18 cellular contexts compared by ENCODE assay signal in the genomic region with DNA sequence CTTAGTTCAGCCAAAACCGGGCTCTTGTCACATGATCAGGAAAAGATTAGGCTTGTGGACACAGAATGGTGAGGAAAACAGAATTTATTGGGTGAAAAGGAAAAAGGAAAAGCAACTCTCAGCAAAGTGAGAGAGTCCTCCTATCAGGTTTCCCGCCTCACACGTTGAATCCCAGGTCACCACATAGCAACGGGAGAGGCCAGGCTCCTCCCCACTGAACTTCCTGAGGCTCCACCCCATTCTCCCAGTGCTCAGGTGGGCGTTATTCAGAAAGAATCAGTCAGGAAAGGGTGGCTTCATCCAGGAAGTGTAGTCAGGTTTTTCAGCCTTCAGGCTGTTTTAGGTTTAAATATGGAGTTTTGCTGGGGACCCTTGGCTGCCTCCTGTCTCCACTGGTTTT.
DNase-seq lines count a peak whose midpoint lies in the region; ATAC-seq and TF ChIP-seq lines count a peak whose summit lies in the region.
"Had no signal": no experiment of that assay in that cellular context is flagged by ENCODE, and none has a peak within 500 bp of the region (broad histone marks: within the 10 kb centered on the region; RNA-seq: fewer than 3 reads in every experiment).

No MANE protein-coding gene starts in this region.

- H3K36me3 Mint-ChIP-seq in endodermal cell (ENCODE audit: low read depth) = no peaks in the 10 kb centered on the region
- no peaks in the 10 kb centered on the region for H3K36me3 Mint-ChIP-seq in activated T-helper 2 cell treated with anti-CD3 and anti-CD28 coated beads, Interferon-gamma antibody, Interleukin-2, Interleukin-4, amounts not matched to agents 10 μg/mL and 5 μg/mL and 100 μg/mL, durations not matched to agents 14 hours and 24 hours and 36 hours (ENCODE audit: low read depth)
- H3K36me3 Mint-ChIP-seq: activated naive CD8-positive, alpha-beta T cell treated with anti-CD3 and anti-CD28 coated beads for 36 hours had no signal

- no peaks in the 10 kb centered on the region for H3K79me2 ChIP-seq in ACC112 (ENCODE audit: control insufficient read depth, insufficient read depth, low read length, unreplicated experiment)

- H3K27me3 ChIP-seq in ACC112 (ENCODE audit: insufficient read depth, low read length) (peaks cover 25% of the 10 kb centered on the region), endodermal cell (ENCODE audit: control insufficient read depth, insufficient read depth, low read length, poor library complexity, severe bottlenecking) (no peaks in the 10 kb centered on the region), muscle layer of duodenum (ENCODE audit: low read depth, low read length) (no peaks in the 10 kb centered on the region)
- H3K27me3 ChIP-seq: SJSA1 had no signal

- no peaks in the 10 kb centered on the region for H3K9me3 Mint-ChIP-seq in endodermal cell
- no peaks in the 10 kb centered on the region for H3K9me3 Mint-ChIP-seq in activated T-helper 2 cell treated with anti-CD3 and anti-CD28 coated beads, Interferon-gamma antibody, Interleukin-2, Interleukin-4, amounts not matched to agents 10 μg/mL and 5 μg/mL and 100 μg/mL, durations not matched to agents 14 hours and 24 hours and 36 hours
- H3K9me3 Mint-ChIP-seq: activated naive CD8-positive, alpha-beta T cell treated with anti-CD3 and anti-CD28 coated beads for 36 hours had no signal

- H3K27ac ChIP-seq in ACC112 (ENCODE audit: low read depth, low read length) = no peak overlapping the region
- no peak overlapping the region for H3K27ac ChIP-seq in endodermal cell (ENCODE audit: low read depth, low read length)
- peak overlapping the region; percentile 52 for H3K27ac ChIP-seq in muscle layer of duodenum (ENCODE audit: low read length)
- H3K27ac ChIP-seq: psoas muscle, SJSA1 had no signal

- 71 to 73% methylated on average over 5 of the region's 5 CpGs for WGBS in endodermal cell (ENCODE audit: insufficient coverage in 1 of 2, insufficient read length in 1 of 2), 2 experiments

- no peak overlapping the region for H3K9ac ChIP-seq in endodermal cell (ENCODE audit: extremely low read depth, low read length, poor library complexity, severe bottlenecking)

- no peaks in the 10 kb centered on the region for H3K4me1 Mint-ChIP-seq in endodermal cell
- no peaks in the 10 kb centered on the region for H3K4me1 Mint-ChIP-seq in activated T-helper 2 cell treated with anti-CD3 and anti-CD28 coated beads, Interferon-gamma antibody, Interleukin-2, Interleukin-4, amounts not matched to agents 10 μg/mL and 5 μg/mL and 100 μg/mL, durations not matched to agents 14 hours and 24 hours and 36 hours (ENCODE audit: low read depth)
- H3K4me1 Mint-ChIP-seq: activated naive CD8-positive, alpha-beta T cell treated with anti-CD3 and anti-CD28 coated beads for 36 hours had no signal

- H3K9me3 ChIP-seq in endodermal cell (ENCODE audit: control insufficient read depth, low read length) (no peaks in the 10 kb centered on the region), muscle layer of duodenum (ENCODE audit: control insufficient read depth in 1 of 2, low read length in 2 of 2) (no peaks in the 10 kb centered on the region)
- H3K9me3 ChIP-seq: psoas muscle, SJSA1 had no signal

- TF ChIP-seq EP300 in Ishikawa (IDR thresholded peaks at IDR 0.05; ENCODE audit: borderline replicate concordance) = no peak

- TF ChIP-seq CTCF in endodermal cell (conservative IDR thresholded peaks at IDR 0.05) = no peak

- H3K4me3 Mint-ChIP-seq in endodermal cell = no peak overlapping the region
- H3K4me3 Mint-ChIP-seq in activated T-helper 2 cell treated with anti-CD3 and anti-CD28 coated beads, Interferon-gamma antibody, Interleukin-2, Interleukin-4, amounts not matched to agents 10 μg/mL and 5 μg/mL and 100 μg/mL, durations not matched to agents 14 hours and 24 hours and 36 hours (ENCODE audit: low read depth) = no peak overlapping the region
- H3K4me3 Mint-ChIP-seq: activated naive CD8-positive, alpha-beta T cell treated with anti-CD3 and anti-CD28 coated beads for 36 hours had no signal

- H3K36me3 ChIP-seq in ACC112 (ENCODE audit: insufficient read depth, low read length) (no peaks in the 10 kb centered on the region), endodermal cell (ENCODE audit: control insufficient read depth, insufficient read depth, low read length) (no peaks in the 10 kb centered on the region), muscle layer of duodenum (ENCODE audit: control insufficient read depth in 1 of 2, insufficient read depth in 2 of 2, low read length in 2 of 2) (no peaks in the 10 kb centered on the region)
- H3K36me3 ChIP-seq: SJSA1 had no signal

- H3K4me3 ChIP-seq in ACC112 (ENCODE audit: low read depth, low read length) = no peak overlapping the region
- no peak overlapping the region for H3K4me3 ChIP-seq in endodermal cell (ENCODE audit: low read length)
- H3K4me3 ChIP-seq in muscle layer of duodenum (ENCODE audit: low read depth in 1 of 2, low read length in 2 of 2) = no peak overlapping the region
- H3K4me3 ChIP-seq: psoas muscle, SJSA1 had no signal

- H3K27ac Mint-ChIP-seq in endodermal cell = no peak overlapping the region
- H3K27ac Mint-ChIP-seq in activated T-helper 2 cell treated with anti-CD3 and anti-CD28 coated beads, Interferon-gamma antibody, Interleukin-2, Interleukin-4, amounts not matched to agents 10 μg/mL and 5 μg/mL and 100 μg/mL, durations not matched to agents 14 hours and 24 hours and 36 hours = no peak overlapping the region
- H3K27ac Mint-ChIP-seq: activated naive CD8-positive, alpha-beta T cell treated with anti-CD3 and anti-CD28 coated beads for 36 hours had no signal

- H2AFZ ChIP-seq in ACC112 (ENCODE audit: low read length, unreplicated experiment) = peak overlapping the region; percentile 50

- DNase-seq in endodermal cell (peak; percentile 77), HK-2 (ENCODE audit: unreplicated experiment) (no peak)
- DNase-seq in activated T-helper 2 cell treated with anti-CD3 and anti-CD28 coated beads, Interferon-gamma antibody, Interleukin-2, Interleukin-4, amounts not matched to agents 10 μg/mL and 5 μg/mL and 100 μg/mL, durations not matched to agents 14 hours and 24 hours and 36 hours (ENCODE audit: low spot score) = no peak
- DNase-seq: activated CD4-positive, alpha-beta T cell treated with anti-CD3 and anti-CD28 coated beads for 4 hours; activated naive CD8-positive, alpha-beta T cell treated with anti-CD3 and anti-CD28 coated beads for 36 hours; activated T-cell treated with anti-CD3 and anti-CD28 coated beads for 4 hours; glutamatergic neuron; NCI-H1048; NCI-H2171 treated with DMSO at 0.1 percent for 48 hours; stimulated activated CD4-positive, alpha-beta T cell treated with anti-CD3 and anti-CD28 coated beads, Interleukin-15, amount 100 ng/mL, for 24 hours; T1000 had no signal

- peaks cover 9% of the 10 kb centered on the region for H3K27me3 Mint-ChIP-seq in endodermal cell (ENCODE audit: insufficient read depth)
- H3K27me3 Mint-ChIP-seq in activated T-helper 2 cell treated with anti-CD3 and anti-CD28 coated beads, Interferon-gamma antibody, Interleukin-2, Interleukin-4, amounts not matched to agents 10 μg/mL and 5 μg/mL and 100 μg/mL, durations not matched to agents 14 hours and 24 hours and 36 hours (ENCODE audit: low read depth) = peaks cover 9% of the 10 kb centered on the region
- H3K27me3 Mint-ChIP-seq: activated naive CD8-positive, alpha-beta T cell treated with anti-CD3 and anti-CD28 coated beads for 36 hours had no signal

- intact Hi-C loops in activated T-helper 2 cell treated with anti-CD3 and anti-CD28 coated beads, Interferon-gamma antibody, Interleukin-2, Interleukin-4, amounts not matched to agents 10 μg/mL and 5 μg/mL and 100 μg/mL, durations not matched to agents 14 hours and 24 hours and 36 hours (cut with micrococcal nuclease) = no loop called here

- peaks cover 14% of the 10 kb centered on the region for H3K4me1 ChIP-seq in ACC112 (ENCODE audit: control insufficient read depth, insufficient read depth, low read length, unreplicated experiment)
- H3K4me1 ChIP-seq in endodermal cell (ENCODE audit: control insufficient read depth, insufficient read depth, low read length) = no peaks in the 10 kb centered on the region
- peaks cover 16 to 46% of the 10 kb centered on the region in 2 donors for H3K4me1 ChIP-seq in muscle layer of duodenum (ENCODE audit: control insufficient read depth in 1 of 2, insufficient read depth in 2 of 2, low read length in 2 of 2)
- H3K4me1 ChIP-seq: psoas muscle had no signal

- ATAC-seq in HG03045 (IDR thresholded peaks at IDR 0.05; ENCODE audit: unreplicated experiment) (no peak), GM19023 (IDR thresholded peaks at IDR 0.05; ENCODE audit: unreplicated experiment) (no peak)

- no peak for TF ChIP-seq RAD21 in Ishikawa (IDR thresholded peaks at IDR 0.05; ENCODE audit: low read depth)

TF ChIP-seq in Ishikawa, 13 proteins besides CTCF, POLR2A, EP300 and RAD21:
- TF ChIP-seq CEBPB (IDR thresholded peaks at IDR 0.05) (no peak), TCF12 (IDR thresholded peaks at IDR 0.05; ENCODE audit: low read depth) (no peak), TEAD4 (IDR thresholded peaks at IDR 0.05) (no peak), MAX (IDR thresholded peaks at IDR 0.05) (peak; percentile 46), CREB1 (IDR thresholded peaks at IDR 0.05; ENCODE audit: low read depth) (no peak)
TF ChIP-seq in Ishikawa: peak in this region for 1.
